In genomic region chr7:101647876-101648275, GRCh38 we compare ENCODE assay signal across 15 cellular contexts. TPM values are rescaled to one million over a fixed set of nuclear protein-coding genes. Genes with fewer than 3 reads are reported as not detected.
"Had no signal": no experiment of that assay in that cellular context is flagged by ENCODE, and none has a peak within 500 bp of the region (broad histone marks: within the 10 kb centered on the region; RNA-seq: fewer than 3 reads in every experiment).

No MANE protein-coding gene starts in this region.

RNA-seq across cellular contexts. Expression of gene MYL10, which starts 18.8 kb away (rescaled TPM):
- total RNA-seq: activated B cell treated with CpG ODN at 0.5 μM for 24 hours; activated CD4-positive, alpha-beta memory T cell treated with anti-CD3 and anti-CD28 coated beads for 36 hours; activated CD4-positive, alpha-beta memory T cell treated with anti-CD3 and anti-CD28 coated beads, Interleukin-2, amount 10 ng/mL, durations not matched to agents 7 days and 5 days; activated CD4-positive, alpha-beta T cell treated with anti-CD3 and anti-CD28 coated beads for 36 hours; activated CD4-positive, alpha-beta T cell treated with anti-CD3 and anti-CD28 coated beads, Interleukin-2, amount 10 ng/mL, durations not matched to agents 24 days and 14 days; activated CD4-positive, alpha-beta T cell treated with anti-CD3 and anti-CD28 coated beads, Interleukin-2, amount 10 ng/mL, durations not matched to agents 7 days and 5 days; activated CD8-positive, alpha-beta memory T cell treated with anti-CD3 and anti-CD28 coated beads for 36 hours; activated CD8-positive, alpha-beta memory T cell treated with anti-CD3 and anti-CD28 coated beads, Interleukin-2, amount 10 ng/mL, durations not matched to agents 7 days and 5 days; activated CD8-positive, alpha-beta T cell treated with anti-CD3 and anti-CD28 coated beads for 36 hours; activated CD8-positive, alpha-beta T cell treated with anti-CD3 and anti-CD28 coated beads, Interleukin-2, amount 10 ng/mL, durations not matched to agents 7 days and 5 days; T-cell; T-helper 1 cell treated with Interleukin-12 subunit alpha and Interleukin-12 subunit beta and Interleukin-4 antibody, amounts not matched to agents 30 ng/mL and 1 ng/mL, for 36 hours; T-helper 17 cell; T-helper 2 cell treated with Interferon-gamma antibody and Interleukin-4, amounts not matched to agents 100 ng/mL and 5 ng/mL, for 36 hours; WTC11 had no signal
